In the genomic region with DNA sequence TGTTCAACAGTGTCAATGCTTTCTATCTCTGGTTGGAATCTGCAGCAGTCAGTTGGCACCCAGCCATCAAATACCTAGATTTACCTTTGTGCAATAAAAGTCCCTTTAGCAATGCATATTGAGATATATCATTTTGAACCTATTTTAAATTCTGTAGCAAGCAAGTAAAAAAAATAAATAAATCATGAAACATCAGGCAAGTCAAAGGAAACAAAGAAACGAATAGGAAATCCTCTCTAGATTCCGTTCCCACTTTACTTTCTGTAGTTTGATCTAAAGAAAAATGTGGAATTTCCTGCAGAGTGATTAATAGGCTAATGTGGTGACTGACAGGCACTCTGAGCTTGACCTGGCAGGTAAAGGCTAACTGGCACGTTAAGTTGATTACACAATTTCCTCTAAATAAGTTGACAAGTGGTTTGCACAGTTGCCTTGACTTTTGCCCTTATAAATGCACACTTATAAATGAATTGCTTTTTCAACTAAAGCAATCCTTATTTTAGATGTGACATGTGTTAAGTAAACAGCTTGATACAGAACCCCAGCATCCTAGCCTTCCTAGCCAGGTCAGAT, we compare ENCODE assay signal across 1 cellular context.
TF ChIP-seq lines count a peak whose summit lies in the region.

No MANE protein-coding gene starts in this region.

TF ChIP-seq in HepG2, 621 proteins besides CTCF, POLR2A, EP300 and RAD21 (continued from another document and continues in another):
- TF ChIP-seq, protein P1, sequence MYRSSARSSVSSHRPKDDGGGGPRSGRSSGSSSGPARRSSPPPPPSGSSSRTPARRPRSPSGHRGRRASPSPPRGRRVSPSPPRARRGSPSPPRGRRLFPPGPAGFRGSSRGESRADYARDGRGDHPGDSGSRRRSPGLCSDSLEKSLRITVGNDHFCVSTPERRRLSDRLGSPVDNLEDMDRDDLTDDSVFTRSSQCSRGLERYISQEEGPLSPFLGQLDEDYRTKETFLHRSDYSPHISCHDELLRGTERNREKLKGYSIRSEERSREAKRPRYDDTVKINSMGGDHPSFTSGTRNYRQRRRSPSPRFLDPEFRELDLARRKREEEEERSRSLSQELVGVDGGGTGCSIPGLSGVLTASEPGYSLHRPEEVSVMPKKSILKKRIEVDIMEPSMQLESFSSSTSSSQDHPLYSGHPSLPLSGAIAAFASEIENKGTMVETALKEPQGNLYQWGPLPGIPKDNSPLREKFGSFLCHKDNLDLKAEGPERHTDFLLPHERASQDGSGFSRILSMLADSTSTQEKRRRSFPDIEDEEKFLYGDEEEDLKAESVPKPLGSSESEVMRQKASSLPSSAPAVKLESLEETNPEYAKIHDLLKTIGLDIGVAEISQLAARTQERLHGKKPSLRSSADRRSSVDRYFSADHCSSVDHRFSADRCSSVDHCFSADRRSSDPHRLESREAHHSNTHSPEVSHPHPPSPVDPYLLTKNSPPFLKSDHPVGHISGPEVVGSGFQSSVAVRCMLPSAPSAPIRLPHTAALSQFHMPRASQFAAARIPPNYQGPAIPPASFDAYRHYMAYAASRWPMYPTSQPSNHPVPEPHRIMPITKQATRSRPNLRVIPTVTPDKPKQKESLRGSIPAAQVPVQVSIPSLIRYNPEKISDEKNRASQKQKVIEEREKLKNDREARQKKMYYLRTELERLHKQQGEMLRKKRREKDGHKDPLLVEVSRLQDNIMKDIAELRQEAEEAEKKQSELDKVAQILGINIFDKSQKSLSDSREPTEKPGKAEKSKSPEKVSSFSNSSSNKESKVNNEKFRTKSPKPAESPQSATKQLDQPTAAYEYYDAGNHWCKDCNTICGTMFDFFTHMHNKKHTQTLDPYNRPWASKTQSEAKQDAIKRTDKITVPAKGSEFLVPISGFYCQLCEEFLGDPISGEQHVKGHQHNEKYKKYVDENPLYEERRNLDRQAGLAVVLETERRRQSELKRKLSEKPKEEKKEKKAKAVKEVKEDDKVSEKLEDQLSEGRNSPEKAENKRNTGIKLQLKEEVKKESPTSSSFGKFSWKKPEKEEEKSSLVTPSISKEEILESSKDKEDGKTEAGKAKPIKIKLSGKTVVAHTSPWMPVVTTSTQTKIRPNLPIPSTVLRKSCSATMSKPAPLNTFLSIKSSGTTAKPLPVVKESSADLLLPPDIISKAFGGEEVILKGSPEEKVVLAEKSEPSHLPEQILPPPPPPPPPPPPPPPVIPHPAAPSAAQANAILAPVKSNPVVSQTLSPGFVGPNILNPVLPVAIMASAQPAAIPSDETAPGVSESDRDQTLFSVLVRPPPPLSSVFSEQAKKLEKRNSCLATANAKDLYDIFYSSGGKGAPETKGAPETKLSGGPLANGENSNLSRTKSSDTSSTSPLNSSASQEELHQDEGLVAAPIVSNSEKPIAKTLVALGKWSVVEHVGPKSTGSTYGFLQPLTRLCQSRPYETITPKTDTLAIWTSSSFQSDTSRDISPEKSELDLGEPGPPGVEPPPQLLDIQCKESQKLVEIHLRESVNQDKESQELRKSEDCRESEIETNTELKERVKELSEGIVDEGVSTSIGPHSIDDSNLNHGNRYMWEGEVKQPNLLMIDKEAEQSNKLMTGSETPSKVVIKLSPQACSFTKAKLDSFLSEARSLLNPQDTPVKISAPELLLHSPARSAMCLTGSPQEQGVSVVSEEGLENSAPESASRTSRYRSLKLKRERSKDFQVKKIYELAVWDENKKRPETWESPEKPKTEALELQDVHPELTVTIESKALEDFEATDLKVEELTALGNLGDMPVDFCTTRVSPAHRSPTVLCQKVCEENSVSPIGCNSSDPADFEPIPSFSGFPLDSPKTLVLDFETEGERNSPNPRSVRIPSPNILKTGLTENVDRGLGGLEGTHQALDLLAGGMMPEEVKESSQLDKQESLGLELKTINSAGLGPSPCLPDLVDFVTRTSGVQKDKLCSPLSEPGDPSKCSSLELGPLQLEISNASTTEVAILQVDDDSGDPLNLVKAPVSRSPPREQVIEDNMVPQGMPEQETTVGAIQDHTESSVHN (CRISPR knock-in tag; IDR thresholded peaks at IDR 0.05) = no peak
- no peak for TF ChIP-seq ARHGAP35 (CRISPR knock-in tag; IDR thresholded peaks at IDR 0.05; ENCODE audit: borderline replicate concordance)
- TF ChIP-seq, protein P2, sequence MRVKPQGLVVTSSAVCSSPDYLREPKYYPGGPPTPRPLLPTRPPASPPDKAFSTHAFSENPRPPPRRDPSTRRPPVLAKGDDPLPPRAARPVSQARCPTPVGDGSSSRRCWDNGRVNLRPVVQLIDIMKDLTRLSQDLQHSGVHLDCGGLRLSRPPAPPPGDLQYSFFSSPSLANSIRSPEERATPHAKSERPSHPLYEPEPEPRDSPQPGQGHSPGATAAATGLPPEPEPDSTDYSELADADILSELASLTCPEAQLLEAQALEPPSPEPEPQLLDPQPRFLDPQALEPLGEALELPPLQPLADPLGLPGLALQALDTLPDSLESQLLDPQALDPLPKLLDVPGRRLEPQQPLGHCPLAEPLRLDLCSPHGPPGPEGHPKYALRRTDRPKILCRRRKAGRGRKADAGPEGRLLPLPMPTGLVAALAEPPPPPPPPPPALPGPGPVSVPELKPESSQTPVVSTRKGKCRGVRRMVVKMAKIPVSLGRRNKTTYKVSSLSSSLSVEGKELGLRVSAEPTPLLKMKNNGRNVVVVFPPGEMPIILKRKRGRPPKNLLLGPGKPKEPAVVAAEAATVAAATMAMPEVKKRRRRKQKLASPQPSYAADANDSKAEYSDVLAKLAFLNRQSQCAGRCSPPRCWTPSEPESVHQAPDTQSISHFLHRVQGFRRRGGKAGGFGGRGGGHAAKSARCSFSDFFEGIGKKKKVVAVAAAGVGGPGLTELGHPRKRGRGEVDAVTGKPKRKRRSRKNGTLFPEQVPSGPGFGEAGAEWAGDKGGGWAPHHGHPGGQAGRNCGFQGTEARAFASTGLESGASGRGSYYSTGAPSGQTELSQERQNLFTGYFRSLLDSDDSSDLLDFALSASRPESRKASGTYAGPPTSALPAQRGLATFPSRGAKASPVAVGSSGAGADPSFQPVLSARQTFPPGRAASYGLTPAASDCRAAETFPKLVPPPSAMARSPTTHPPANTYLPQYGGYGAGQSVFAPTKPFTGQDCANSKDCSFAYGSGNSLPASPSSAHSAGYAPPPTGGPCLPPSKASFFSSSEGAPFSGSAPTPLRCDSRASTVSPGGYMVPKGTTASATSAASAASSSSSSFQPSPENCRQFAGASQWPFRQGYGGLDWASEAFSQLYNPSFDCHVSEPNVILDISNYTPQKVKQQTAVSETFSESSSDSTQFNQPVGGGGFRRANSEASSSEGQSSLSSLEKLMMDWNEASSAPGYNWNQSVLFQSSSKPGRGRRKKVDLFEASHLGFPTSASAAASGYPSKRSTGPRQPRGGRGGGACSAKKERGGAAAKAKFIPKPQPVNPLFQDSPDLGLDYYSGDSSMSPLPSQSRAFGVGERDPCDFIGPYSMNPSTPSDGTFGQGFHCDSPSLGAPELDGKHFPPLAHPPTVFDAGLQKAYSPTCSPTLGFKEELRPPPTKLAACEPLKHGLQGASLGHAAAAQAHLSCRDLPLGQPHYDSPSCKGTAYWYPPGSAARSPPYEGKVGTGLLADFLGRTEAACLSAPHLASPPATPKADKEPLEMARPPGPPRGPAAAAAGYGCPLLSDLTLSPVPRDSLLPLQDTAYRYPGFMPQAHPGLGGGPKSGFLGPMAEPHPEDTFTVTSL (CRISPR knock-in tag; IDR thresholded peaks at IDR 0.05; ENCODE audit: borderline replicate concordance) = no peak; the same call in 1 of the 2 replicates
- TF ChIP-seq, protein P3, sequence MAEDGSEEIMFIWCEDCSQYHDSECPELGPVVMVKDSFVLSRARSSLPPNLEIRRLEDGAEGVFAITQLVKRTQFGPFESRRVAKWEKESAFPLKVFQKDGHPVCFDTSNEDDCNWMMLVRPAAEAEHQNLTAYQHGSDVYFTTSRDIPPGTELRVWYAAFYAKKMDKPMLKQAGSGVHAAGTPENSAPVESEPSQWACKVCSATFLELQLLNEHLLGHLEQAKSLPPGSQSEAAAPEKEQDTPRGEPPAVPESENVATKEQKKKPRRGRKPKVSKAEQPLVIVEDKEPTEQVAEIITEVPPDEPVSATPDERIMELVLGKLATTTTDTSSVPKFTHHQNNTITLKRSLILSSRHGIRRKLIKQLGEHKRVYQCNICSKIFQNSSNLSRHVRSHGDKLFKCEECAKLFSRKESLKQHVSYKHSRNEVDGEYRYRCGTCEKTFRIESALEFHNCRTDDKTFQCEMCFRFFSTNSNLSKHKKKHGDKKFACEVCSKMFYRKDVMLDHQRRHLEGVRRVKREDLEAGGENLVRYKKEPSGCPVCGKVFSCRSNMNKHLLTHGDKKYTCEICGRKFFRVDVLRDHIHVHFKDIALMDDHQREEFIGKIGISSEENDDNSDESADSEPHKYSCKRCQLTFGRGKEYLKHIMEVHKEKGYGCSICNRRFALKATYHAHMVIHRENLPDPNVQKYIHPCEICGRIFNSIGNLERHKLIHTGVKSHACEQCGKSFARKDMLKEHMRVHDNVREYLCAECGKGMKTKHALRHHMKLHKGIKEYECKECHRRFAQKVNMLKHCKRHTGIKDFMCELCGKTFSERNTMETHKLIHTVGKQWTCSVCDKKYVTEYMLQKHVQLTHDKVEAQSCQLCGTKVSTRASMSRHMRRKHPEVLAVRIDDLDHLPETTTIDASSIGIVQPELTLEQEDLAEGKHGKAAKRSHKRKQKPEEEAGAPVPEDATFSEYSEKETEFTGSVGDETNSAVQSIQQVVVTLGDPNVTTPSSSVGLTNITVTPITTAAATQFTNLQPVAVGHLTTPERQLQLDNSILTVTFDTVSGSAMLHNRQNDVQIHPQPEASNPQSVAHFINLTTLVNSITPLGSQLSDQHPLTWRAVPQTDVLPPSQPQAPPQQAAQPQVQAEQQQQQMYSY (CRISPR knock-in tag; IDR thresholded peaks at IDR 0.05) = no peak
- TF ChIP-seq NONO (IDR thresholded peaks at IDR 0.05) = no peak
- no peak for TF ChIP-seq NONO (CRISPR knock-in tag; conservative IDR thresholded peaks at IDR 0.05)
- TF ChIP-seq, protein P4, sequence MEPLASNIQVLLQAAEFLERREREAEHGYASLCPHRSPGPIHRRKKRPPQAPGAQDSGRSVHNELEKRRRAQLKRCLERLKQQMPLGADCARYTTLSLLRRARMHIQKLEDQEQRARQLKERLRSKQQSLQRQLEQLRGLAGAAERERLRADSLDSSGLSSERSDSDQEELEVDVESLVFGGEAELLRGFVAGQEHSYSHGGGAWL (CRISPR knock-in tag; IDR thresholded peaks at IDR 0.05) = no peak
- TF ChIP-seq, protein P5, sequence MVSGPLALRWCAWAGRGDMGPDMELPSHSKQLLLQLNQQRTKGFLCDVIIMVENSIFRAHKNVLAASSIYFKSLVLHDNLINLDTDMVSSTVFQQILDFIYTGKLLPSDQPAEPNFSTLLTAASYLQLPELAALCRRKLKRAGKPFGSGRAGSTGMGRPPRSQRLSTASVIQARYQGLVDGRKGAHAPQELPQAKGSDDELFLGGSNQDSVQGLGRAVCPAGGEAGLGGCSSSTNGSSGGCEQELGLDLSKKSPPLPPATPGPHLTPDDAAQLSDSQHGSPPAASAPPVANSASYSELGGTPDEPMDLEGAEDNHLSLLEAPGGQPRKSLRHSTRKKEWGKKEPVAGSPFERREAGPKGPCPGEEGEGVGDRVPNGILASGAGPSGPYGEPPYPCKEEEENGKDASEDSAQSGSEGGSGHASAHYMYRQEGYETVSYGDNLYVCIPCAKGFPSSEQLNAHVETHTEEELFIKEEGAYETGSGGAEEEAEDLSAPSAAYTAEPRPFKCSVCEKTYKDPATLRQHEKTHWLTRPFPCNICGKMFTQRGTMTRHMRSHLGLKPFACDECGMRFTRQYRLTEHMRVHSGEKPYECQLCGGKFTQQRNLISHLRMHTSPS (CRISPR knock-in tag; IDR thresholded peaks at IDR 0.05; ENCODE audit: low read depth) = no peak
- TF ChIP-seq, protein P6, sequence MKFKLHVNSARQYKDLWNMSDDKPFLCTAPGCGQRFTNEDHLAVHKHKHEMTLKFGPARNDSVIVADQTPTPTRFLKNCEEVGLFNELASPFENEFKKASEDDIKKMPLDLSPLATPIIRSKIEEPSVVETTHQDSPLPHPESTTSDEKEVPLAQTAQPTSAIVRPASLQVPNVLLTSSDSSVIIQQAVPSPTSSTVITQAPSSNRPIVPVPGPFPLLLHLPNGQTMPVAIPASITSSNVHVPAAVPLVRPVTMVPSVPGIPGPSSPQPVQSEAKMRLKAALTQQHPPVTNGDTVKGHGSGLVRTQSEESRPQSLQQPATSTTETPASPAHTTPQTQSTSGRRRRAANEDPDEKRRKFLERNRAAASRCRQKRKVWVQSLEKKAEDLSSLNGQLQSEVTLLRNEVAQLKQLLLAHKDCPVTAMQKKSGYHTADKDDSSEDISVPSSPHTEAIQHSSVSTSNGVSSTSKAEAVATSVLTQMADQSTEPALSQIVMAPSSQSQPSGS (CRISPR knock-in tag; IDR thresholded peaks at IDR 0.05) = no peak
- TF ChIP-seq, protein P7, sequence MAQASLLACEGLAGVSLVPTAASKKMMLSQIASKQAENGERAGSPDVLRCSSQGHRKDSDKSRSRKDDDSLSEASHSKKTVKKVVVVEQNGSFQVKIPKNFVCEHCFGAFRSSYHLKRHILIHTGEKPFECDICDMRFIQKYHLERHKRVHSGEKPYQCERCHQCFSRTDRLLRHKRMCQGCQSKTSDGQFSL (CRISPR knock-in tag; IDR thresholded peaks at IDR 0.05) = no peak
- TF ChIP-seq ZNF672 (CRISPR knock-in tag; IDR thresholded peaks at IDR 0.05) = no peak
- TF ChIP-seq ZNF354B (CRISPR knock-in tag; IDR thresholded peaks at IDR 0.05) = no peak
- 0 out of 2 replicates have a peak, but pooled peaks have one; percentile 14 for TF ChIP-seq ZFX (CRISPR knock-in tag; IDR thresholded peaks at IDR 0.05; ENCODE audit: low read depth)
- TF ChIP-seq, protein P8, sequence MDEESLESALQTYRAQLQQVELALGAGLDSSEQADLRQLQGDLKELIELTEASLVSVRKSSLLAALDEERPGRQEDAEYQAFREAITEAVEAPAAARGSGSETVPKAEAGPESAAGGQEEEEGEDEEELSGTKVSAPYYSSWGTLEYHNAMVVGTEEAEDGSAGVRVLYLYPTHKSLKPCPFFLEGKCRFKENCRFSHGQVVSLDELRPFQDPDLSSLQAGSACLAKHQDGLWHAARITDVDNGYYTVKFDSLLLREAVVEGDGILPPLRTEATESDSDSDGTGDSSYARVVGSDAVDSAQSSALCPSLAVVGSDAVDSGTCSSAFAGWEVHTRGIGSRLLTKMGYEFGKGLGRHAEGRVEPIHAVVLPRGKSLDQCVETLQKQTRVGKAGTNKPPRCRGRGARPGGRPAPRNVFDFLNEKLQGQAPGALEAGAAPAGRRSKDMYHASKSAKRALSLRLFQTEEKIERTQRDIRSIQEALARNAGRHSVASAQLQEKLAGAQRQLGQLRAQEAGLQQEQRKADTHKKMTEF (CRISPR knock-in tag; IDR thresholded peaks at IDR 0.05) = peak; percentile 39; the same call in 1 of the 2 replicates
- TF ChIP-seq ZKSCAN8 (CRISPR knock-in tag; IDR thresholded peaks at IDR 0.05; ENCODE audit: borderline replicate concordance) = 0 out of 2 replicates have a peak, but pooled peaks have one; percentile 14
- TF ChIP-seq, protein P9, sequence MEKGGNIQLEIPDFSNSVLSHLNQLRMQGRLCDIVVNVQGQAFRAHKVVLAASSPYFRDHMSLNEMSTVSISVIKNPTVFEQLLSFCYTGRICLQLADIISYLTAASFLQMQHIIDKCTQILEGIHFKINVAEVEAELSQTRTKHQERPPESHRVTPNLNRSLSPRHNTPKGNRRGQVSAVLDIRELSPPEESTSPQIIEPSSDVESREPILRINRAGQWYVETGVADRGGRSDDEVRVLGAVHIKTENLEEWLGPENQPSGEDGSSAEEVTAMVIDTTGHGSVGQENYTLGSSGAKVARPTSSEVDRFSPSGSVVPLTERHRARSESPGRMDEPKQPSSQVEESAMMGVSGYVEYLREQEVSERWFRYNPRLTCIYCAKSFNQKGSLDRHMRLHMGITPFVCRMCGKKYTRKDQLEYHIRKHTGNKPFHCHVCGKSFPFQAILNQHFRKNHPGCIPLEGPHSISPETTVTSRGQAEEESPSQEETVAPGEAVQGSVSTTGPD (CRISPR knock-in tag; IDR thresholded peaks at IDR 0.05) = no peak
- TF ChIP-seq, protein P10, sequence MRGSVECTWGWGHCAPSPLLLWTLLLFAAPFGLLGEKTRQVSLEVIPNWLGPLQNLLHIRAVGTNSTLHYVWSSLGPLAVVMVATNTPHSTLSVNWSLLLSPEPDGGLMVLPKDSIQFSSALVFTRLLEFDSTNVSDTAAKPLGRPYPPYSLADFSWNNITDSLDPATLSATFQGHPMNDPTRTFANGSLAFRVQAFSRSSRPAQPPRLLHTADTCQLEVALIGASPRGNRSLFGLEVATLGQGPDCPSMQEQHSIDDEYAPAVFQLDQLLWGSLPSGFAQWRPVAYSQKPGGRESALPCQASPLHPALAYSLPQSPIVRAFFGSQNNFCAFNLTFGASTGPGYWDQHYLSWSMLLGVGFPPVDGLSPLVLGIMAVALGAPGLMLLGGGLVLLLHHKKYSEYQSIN (CRISPR knock-in tag; IDR thresholded peaks at IDR 0.05; ENCODE audit: borderline replicate concordance) = no peak
- TF ChIP-seq FOXP1 (IDR thresholded peaks at IDR 0.05) = no peak
- peak; percentile 68 for TF ChIP-seq FOXP1 (CRISPR knock-in tag; IDR thresholded peaks at IDR 0.05)
